ENCODE assay signal across 9 cellular contexts in genomic region chr12:8709124-8709830, GRCh38. TPM values are rescaled to one million over a fixed set of nuclear protein-coding genes. Genes with fewer than 3 reads are reported as not detected.
A peak's percentile ranks its signal among the peaks of the same experiment; 100 is the strongest.
DNase-seq lines count a peak whose midpoint lies in the region; ATAC-seq and TF ChIP-seq lines count a peak whose summit lies in the region.
"Had no signal": no experiment of that assay in that cellular context is flagged by ENCODE, and none has a peak within 500 bp of the region (broad histone marks: within the 10 kb centered on the region; RNA-seq: fewer than 3 reads in every experiment).

No MANE protein-coding gene starts in this region.

- H3K4me3 ChIP-seq in Karpas-422 (ENCODE audit: low read length) (no peak overlapping the region), lung (peak overlapping the region; percentile 26), tibial nerve (peak overlapping the region; percentile 10 to 44 (median 28))

- no peak for TF ChIP-seq POLR2A in tibial nerve (IDR thresholded peaks at IDR 0.05)

- H3K9me2 ChIP-seq in Karpas-422 (replicated peaks; ENCODE audit: insufficient read depth, low read length): no peaks in the 10 kb centered on the region

- 6 to 30% methylated on average over 6 of the region's 6 CpGs for WGBS in lung, 2 donors
- WGBS in tibial nerve, 2 donors: 41 to 57% methylated on average over 6 of the region's 6 CpGs

- DNase-seq in Karpas-422: no peak
- DNase-seq in lung (ENCODE audit: low spot score): no peak
- DNase-seq in tibial nerve (ENCODE audit: low spot score in 2 of 2): no peak
- no peak for DNase-seq in iPS-NIHi7 (ENCODE audit: extremely low spot score)
- no peak for DNase-seq in DMS114 treated with DMSO at 0.1 percent for 48 hours (lab: John Stamatoyannopoulos, UW; ENCODE audit: unreplicated experiment)
- DNase-seq: WERI-Rb-1 had no signal

- peak overlapping the region; percentile 15 for H3K4me2 ChIP-seq in Karpas-422 (ENCODE audit: low read depth, low read length, poor library complexity, severe bottlenecking)

- H3K4me3 Mint-ChIP-seq in dendritic cell treated with granulocyte-macrophage colony-stimulating factor and Interleukin-4, amounts not matched to agents 40 ng/mL and 50 ng/mL, for 4 days: peak overlapping the region; percentile 63

- H3K4me1 ChIP-seq in Karpas-422 (ENCODE audit: low read length): no peaks in the 10 kb centered on the region
- peaks cover 0 to 8% of the 10 kb centered on the region in 2 donors for H3K4me1 ChIP-seq in lung (ENCODE audit: control insufficient read depth in 2 of 2, insufficient read depth in 2 of 2, low read length in 2 of 2)
- H3K4me1 ChIP-seq in tibial nerve: peaks cover 0 to 57% (median 14%) of the 10 kb centered on the region in 4 donors

- peak in 1 of 2 donors; percentile 10 for TF ChIP-seq EP300 in tibial nerve (IDR thresholded peaks at IDR 0.05)

- H4K20me1 ChIP-seq in Karpas-422 (ENCODE audit: insufficient read depth, low read depth, low read length): no peaks in the 10 kb centered on the region

- no peak overlapping the region for H3K9ac ChIP-seq in Karpas-422 (ENCODE audit: low read length)

- no peaks in the 10 kb centered on the region for H3K79me2 ChIP-seq in Karpas-422 (ENCODE audit: low read length)

- no peaks in the 10 kb centered on the region for H3K9me3 Mint-ChIP-seq in dendritic cell treated with granulocyte-macrophage colony-stimulating factor and Interleukin-4, amounts not matched to agents 40 ng/mL and 50 ng/mL, for 4 days

- H3K36me3 Mint-ChIP-seq in dendritic cell treated with granulocyte-macrophage colony-stimulating factor and Interleukin-4, amounts not matched to agents 40 ng/mL and 50 ng/mL, for 4 days (ENCODE audit: low read depth): no peaks in the 10 kb centered on the region

- H3K4me1 Mint-ChIP-seq in dendritic cell treated with granulocyte-macrophage colony-stimulating factor and Interleukin-4, amounts not matched to agents 40 ng/mL and 50 ng/mL, for 4 days (ENCODE audit: low read depth): peaks cover 11% of the 10 kb centered on the region

- H3K27me3 Mint-ChIP-seq in dendritic cell treated with granulocyte-macrophage colony-stimulating factor and Interleukin-4, amounts not matched to agents 40 ng/mL and 50 ng/mL, for 4 days: no peaks in the 10 kb centered on the region

- peak; percentile 85 for ATAC-seq in lung (ENCODE audit: insufficient read depth, low FRiP score)
- ATAC-seq in GM18867 (IDR thresholded peaks at IDR 0.05; ENCODE audit: unreplicated experiment): no peak
- ATAC-seq in GM18907 (IDR thresholded peaks at IDR 0.05; ENCODE audit: unreplicated experiment): no peak

- H3K27ac ChIP-seq in Karpas-422 (ENCODE audit: low read length) (no peak overlapping the region), lung (ENCODE audit: low read depth in 1 of 2, low read length in 1 of 2) (peak overlapping the region in 1 of 2 donors; percentile 72), tibial nerve (peak overlapping the region; percentile 24 to 79 (median 70))
- H3K27ac ChIP-seq: WERI-Rb-1 had no signal

- intact Hi-C loops in dendritic cell treated with granulocyte-macrophage colony-stimulating factor and Interleukin-4, amounts not matched to agents 40 ng/mL and 50 ng/mL, for 4 days (cut with micrococcal nuclease): no loop called here

- no peak for TF ChIP-seq CTCF in lung (IDR thresholded peaks at IDR 0.05; ENCODE audit: control extremely low read depth, extremely low read depth)
- TF ChIP-seq CTCF in tibial nerve (IDR thresholded peaks at IDR 0.05): no peak

- H3K36me3 ChIP-seq in Karpas-422 (ENCODE audit: insufficient read depth, low read length): no peaks in the 10 kb centered on the region
- H3K36me3 ChIP-seq in lung (ENCODE audit: control insufficient read depth in 2 of 2, insufficient read depth in 2 of 2, low read length in 2 of 2): no peaks in the 10 kb centered on the region
- peaks cover 0 to 8% (median 0%) of the 10 kb centered on the region in 3 donors for H3K36me3 ChIP-seq in tibial nerve

- H3K9me3 ChIP-seq in Karpas-422 (ENCODE audit: low read length) (no peaks in the 10 kb centered on the region), lung (ENCODE audit: control insufficient read depth in 2 of 2, insufficient read depth in 1 of 2, low read length in 1 of 2) (no peaks in the 10 kb centered on the region), tibial nerve (no peaks in the 10 kb centered on the region)

- peak overlapping the region; percentile 43 for H3K27ac Mint-ChIP-seq in dendritic cell treated with granulocyte-macrophage colony-stimulating factor and Interleukin-4, amounts not matched to agents 40 ng/mL and 50 ng/mL, for 4 days

- no peak overlapping the region for H2AFZ ChIP-seq in Karpas-422 (ENCODE audit: low read length)

- H3K27me3 ChIP-seq in Karpas-422 (ENCODE audit: low read length): no peaks in the 10 kb centered on the region
- no peaks in the 10 kb centered on the region for H3K27me3 ChIP-seq in lung (ENCODE audit: control insufficient read depth, insufficient read depth)
- H3K27me3 ChIP-seq in tibial nerve: no peaks in the 10 kb centered on the region

RNA-seq across cellular contexts. Expression of gene RIMKLB, which starts 11.5 kb away (rescaled TPM):
- total RNA-seq in Karpas-422 (2014; rRNA removed; shearing (Covaris generic); ENCODE audit: low replicate concordance): 0.89 and 0.90 TPM in 2 replicates
- total RNA-seq in lung (10 to 100 TPM; 28.2 to 95.1 TPM), tibial nerve (10 to 100 TPM; 53.4 to 76.6 (median 68.9) TPM)
- polyA plus RNA-seq in lung: 10 to 100 TPM; 19.9 to 43.2 TPM

RNA-seq across cellular contexts. Expression of gene MFAP5, which starts 46.7 kb away (rescaled TPM):
- total RNA-seq in Karpas-422 (2014; rRNA removed; shearing (Covaris generic); ENCODE audit: low replicate concordance): not detected in 2 replicates
- 10 to 100 TPM in 1 of 2 donors, 1 to 10 TPM in 1; 4.4 to 10.0 TPM for total RNA-seq in lung
- 1 to 10 TPM; 1.6 to 2.6 TPM for polyA plus RNA-seq in lung
- total RNA-seq in tibial nerve: 100 to 1,000 TPM; 153 to 895 (median 613) TPM

Comparison
In these comparisons a context has a peak if more than half of its experiments do, and no peak if none do; other contexts are left out.
1. RNA of gene RIMKLB, which starts 11.5 kb away (total RNA-seq): 28.2 to 95.1 TPM in lung and 53.4 to 76.6 TPM in tibial nerve; 0.89 to 0.90 TPM in Karpas-422; every median in the first group is over 10 times any median in the second.
2. RNA of gene MFAP5, which starts 46.7 kb away (total RNA-seq): 153 to 895 TPM in tibial nerve; 4.4 to 10.0 TPM in lung and not detected in Karpas-422; every median in the first group is over 10 times any median in the second.